ENCODE assay signal across 9 cellular contexts in the genomic region with DNA sequence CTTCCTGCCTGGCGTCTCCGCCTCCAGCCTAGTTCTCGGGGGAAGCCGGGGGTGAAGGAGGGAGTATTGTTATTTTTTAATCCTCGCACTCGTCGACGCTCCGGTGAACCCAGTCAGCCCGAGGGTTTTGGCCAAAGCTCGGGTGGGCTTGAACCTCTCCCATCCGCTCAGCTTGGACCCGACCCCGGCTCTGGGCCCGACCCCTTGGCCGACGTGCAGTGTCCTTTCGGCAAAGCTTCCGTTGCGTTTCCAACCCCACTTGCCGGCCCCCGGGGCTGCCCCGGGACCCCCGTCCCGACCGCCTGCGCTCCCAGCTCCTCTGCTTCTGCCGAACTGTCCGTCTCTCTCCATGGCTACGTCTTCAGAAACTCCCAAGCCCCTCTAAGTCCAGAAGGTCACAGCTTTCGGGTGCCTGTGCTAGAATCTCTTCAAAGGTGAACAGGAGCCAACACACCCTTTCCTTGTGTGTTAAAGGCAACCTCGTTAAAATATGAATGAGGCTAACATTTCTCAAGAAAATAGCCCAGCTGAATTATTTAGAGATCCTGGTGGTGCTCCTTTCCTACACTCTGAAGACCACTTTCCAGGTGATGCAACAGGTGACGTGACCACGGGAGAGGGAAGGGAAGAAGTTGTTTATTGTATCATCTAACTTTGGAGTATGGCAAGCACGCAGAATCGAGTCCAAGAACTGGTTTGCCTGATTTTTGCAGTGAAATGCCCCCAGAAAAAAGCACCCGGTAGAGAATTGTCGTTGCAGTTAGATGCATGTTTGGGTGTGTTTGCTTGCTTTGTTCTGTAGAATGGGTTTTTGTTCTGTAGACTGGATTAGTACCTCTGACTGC. TPM values are rescaled to one million over a fixed set of nuclear protein-coding genes. Genes with fewer than 3 reads are reported as not detected.
DNase-seq lines count a peak whose midpoint lies in the region; ATAC-seq, FAIRE-seq and TF ChIP-seq lines count a peak whose summit lies in the region.
"Had no signal": no experiment of that assay in that cellular context is flagged by ENCODE, and none has a peak within 500 bp of the region (broad histone marks: within the 10 kb centered on the region; RNA-seq: fewer than 3 reads in every experiment).

No MANE protein-coding gene starts in this region.

- H3K9me3 Mint-ChIP-seq in activated CD8-positive, alpha-beta T cell treated with anti-CD3 and anti-CD28 coated beads for 36 hours = no peaks in the 10 kb centered on the region

- peaks cover 30% of the 10 kb centered on the region for H3K4me1 Mint-ChIP-seq in activated CD8-positive, alpha-beta T cell treated with anti-CD3 and anti-CD28 coated beads for 36 hours (ENCODE audit: low read depth)

- no peak for TF ChIP-seq CTCF in LNCaP clone FGC (IDR thresholded peaks at IDR 0.05; ENCODE audit: control insufficient read depth, extremely low read depth, insufficient read depth)
- no peak for TF ChIP-seq CTCF in bronchial epithelial cell (IDR thresholded peaks at IDR 0.05; ENCODE audit: insufficient read depth, low read length, severe bottlenecking)
- TF ChIP-seq CTCF in activated CD8-positive, alpha-beta T cell treated with anti-CD3 and anti-CD28 coated beads for 36 hours (IDR thresholded peaks at IDR 0.05) = no peak

- no peaks in the 10 kb centered on the region for H3K27me3 Mint-ChIP-seq in activated CD8-positive, alpha-beta T cell treated with anti-CD3 and anti-CD28 coated beads for 36 hours
- H3K27me3 Mint-ChIP-seq: T-helper 17 cell had no signal

- peak; percentile 36 for DNase-seq in G401 (ENCODE audit: low spot score)
- DNase-seq in LNCaP clone FGC (ENCODE audit: low read depth) = no peak
- DNase-seq in bronchial epithelial cell (ENCODE audit: low read depth) = peak; percentile 34
- peak; percentile 41 for DNase-seq in medulla oblongata (ENCODE audit: extremely low spot score)
- no peak for DNase-seq in stimulated activated CD4-positive, alpha-beta T cell treated with anti-CD3 and anti-CD28 coated beads, Interleukin-2, amount 100 ng/mL, for 24 hours
- no peak for DNase-seq in activated CD8-positive, alpha-beta T cell treated with anti-CD3 and anti-CD28 coated beads for 36 hours
- DNase-seq in 8988T = no peak

- no peaks in the 10 kb centered on the region for H3K27me3 ChIP-seq in bronchial epithelial cell (ENCODE audit: control insufficient read depth, insufficient read depth, low read length)

- no peak for ATAC-seq in activated CD8-positive, alpha-beta T cell treated with anti-CD3 and anti-CD28 coated beads for 36 hours
- ATAC-seq in GM18907 (IDR thresholded peaks at IDR 0.05; ENCODE audit: unreplicated experiment) = no peak

- FAIRE-seq in bronchial epithelial cell (lab: Jason Lieb, UNC) = no peak

- POLR2A ChIA-PET in activated CD8-positive, alpha-beta T cell treated with anti-CD3 and anti-CD28 coated beads for 36 hours (lab: Charles Lee) = interaction anchor here (0.8 to 1.5 kb wide), 3 partner anchors 75 to 181 kb away, joined by 3 to 7 read pairs (median 3); partner anchors contain the start of gene COX20

- CTCF ChIA-PET in activated CD8-positive, alpha-beta T cell treated with anti-CD3 and anti-CD28 coated beads for 36 hours (lab: Charles Lee) = interaction anchor here (0.9 to 2.8 kb wide), 3 partner anchors 14 to 389 kb away, joined by 3 to 8 read pairs (median 4); no protein-coding TSS in a partner anchor

- H3K36me3 ChIP-seq in bronchial epithelial cell (ENCODE audit: control insufficient read depth, insufficient read depth, low read length) = no peaks in the 10 kb centered on the region

- H3K4me3 ChIP-seq in LNCaP clone FGC (ENCODE audit: low read depth, low read length) = peak overlapping the region; percentile 74
- H3K4me3 ChIP-seq in bronchial epithelial cell (ENCODE audit: low read depth, low read length) = peak overlapping the region; percentile 74

- H3K27ac Mint-ChIP-seq in activated CD8-positive, alpha-beta T cell treated with anti-CD3 and anti-CD28 coated beads for 36 hours = no peak overlapping the region
- H3K27ac Mint-ChIP-seq: T-helper 17 cell had no signal

- in situ Hi-C loops in G401 (cut with HindIII; ENCODE audit: low sequenced_read_pairs) = no loop called here

- H3K36me3 Mint-ChIP-seq in activated CD8-positive, alpha-beta T cell treated with anti-CD3 and anti-CD28 coated beads for 36 hours (ENCODE audit: low read depth) = peaks cover 16% of the 10 kb centered on the region

- intact Hi-C loops in activated CD8-positive, alpha-beta T cell treated with anti-CD3 and anti-CD28 coated beads for 36 hours (cut with micrococcal nuclease) = loop anchor here (5.0 kb wide), 2 partner anchors 201 to 319 kb away; partner anchors contain the start of gene ADSS2

- H3K4me3 Mint-ChIP-seq in activated CD8-positive, alpha-beta T cell treated with anti-CD3 and anti-CD28 coated beads for 36 hours = no peak overlapping the region
- H3K4me3 Mint-ChIP-seq: T-helper 17 cell had no signal

RNA-seq across cellular contexts. Expression of gene DESI2, which starts 0.7 kb away (rescaled TPM):
- 64.6 and 103 TPM in 2 replicates for total RNA-seq in G401 (2014; rRNA removed; shearing (Covaris generic))
- 54.8 and 64.3 TPM in 2 replicates for total RNA-seq in bronchial epithelial cell
- total RNA-seq in activated CD8-positive, alpha-beta T cell treated with anti-CD3 and anti-CD28 coated beads for 36 hours = 10 to 100 TPM; 30.4 to 31.1 TPM

Comparison
In these comparisons a context has a peak if more than half of its experiments do, and no peak if none do; other contexts are left out.
1. DNase-seq: peak in G401 (single experiment), bronchial epithelial cell (single experiment) and medulla oblongata (single experiment); none in LNCaP clone FGC (single experiment), stimulated activated CD4-positive, alpha-beta T cell treated with anti-CD3 and anti-CD28 coated beads, Interleukin-2, amount 100 ng/mL, for 24 hours (0 of 2), activated CD8-positive, alpha-beta T cell treated with anti-CD3 and anti-CD28 coated beads for 36 hours (single experiment) and 8988T (single experiment).